ENCODE assay signal across 1 cellular context in the genomic region with DNA sequence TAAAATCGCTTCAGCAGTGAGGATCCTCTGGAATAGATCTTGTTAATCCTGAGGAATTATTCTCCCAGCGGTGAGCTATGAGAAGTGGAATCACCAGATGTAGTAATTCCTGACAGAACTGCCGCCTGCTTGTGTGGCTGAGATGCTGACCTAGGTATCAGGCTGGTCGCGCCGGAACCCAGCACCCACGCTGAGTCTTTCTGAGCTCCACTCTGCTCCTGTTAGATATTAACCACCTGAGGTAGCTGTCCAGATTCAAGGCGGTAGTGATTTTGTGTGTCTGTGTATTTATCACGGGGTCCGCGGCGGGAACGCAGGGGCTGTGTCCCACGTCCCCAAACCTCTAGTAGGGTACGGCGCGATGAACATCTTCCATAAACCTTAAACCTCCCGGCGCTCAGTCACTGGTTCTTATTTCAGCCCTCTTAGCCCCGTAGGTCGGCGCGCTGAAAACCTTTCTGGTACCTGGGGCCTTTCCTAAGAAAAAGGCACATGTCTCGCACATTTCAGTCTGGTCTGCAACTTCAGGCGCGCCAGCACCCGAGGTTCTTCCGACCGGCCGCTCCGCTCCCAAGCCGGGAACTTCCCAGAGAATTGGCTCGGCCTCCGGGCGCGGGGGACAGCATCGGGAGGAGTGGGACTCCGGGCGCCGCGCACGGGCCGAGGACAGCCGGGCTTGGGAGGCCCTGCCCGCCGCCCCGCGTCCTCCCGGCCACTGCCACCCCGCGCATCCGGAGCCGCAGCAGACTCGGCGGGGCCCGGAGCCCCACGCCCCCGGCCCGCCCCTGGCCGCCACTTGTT.
TF ChIP-seq lines count a peak whose summit lies in the region.

No MANE protein-coding gene starts in this region.

TF ChIP-seq in HepG2, 621 proteins besides CTCF, POLR2A, EP300 and RAD21 (continued from another document and continues in another):
- TF ChIP-seq, protein P1, sequence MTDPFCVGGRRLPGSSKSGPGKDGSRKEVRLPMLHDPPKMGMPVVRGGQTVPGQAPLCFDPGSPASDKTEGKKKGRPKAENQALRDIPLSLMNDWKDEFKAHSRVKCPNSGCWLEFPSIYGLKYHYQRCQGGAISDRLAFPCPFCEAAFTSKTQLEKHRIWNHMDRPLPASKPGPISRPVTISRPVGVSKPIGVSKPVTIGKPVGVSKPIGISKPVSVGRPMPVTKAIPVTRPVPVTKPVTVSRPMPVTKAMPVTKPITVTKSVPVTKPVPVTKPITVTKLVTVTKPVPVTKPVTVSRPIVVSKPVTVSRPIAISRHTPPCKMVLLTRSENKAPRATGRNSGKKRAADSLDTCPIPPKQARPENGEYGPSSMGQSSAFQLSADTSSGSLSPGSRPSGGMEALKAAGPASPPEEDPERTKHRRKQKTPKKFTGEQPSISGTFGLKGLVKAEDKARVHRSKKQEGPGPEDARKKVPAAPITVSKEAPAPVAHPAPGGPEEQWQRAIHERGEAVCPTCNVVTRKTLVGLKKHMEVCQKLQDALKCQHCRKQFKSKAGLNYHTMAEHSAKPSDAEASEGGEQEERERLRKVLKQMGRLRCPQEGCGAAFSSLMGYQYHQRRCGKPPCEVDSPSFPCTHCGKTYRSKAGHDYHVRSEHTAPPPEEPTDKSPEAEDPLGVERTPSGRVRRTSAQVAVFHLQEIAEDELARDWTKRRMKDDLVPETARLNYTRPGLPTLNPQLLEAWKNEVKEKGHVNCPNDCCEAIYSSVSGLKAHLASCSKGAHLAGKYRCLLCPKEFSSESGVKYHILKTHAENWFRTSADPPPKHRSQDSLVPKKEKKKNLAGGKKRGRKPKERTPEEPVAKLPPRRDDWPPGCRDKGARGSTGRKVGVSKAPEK (CRISPR knock-in tag; IDR thresholded peaks at IDR 0.05; ENCODE audit: borderline replicate concordance), result peak; percentile 51; the same call in 1 of the 2 replicates
- no peak for TF ChIP-seq ZNF672 (CRISPR knock-in tag; IDR thresholded peaks at IDR 0.05)
- no peak for TF ChIP-seq MTF1 (CRISPR knock-in tag; IDR thresholded peaks at IDR 0.05)
- no peak for TF ChIP-seq RFXANK (CRISPR knock-in tag; IDR thresholded peaks at IDR 0.05)
- TF ChIP-seq FOSL1 (CRISPR knock-in tag; IDR thresholded peaks at IDR 0.05; ENCODE audit: borderline replicate concordance), result no peak
- peak; percentile 91 for TF ChIP-seq ZNF501 (CRISPR knock-in tag; IDR thresholded peaks at IDR 0.05)
- no peak for TF ChIP-seq SNAPC2 (CRISPR knock-in tag; IDR thresholded peaks at IDR 0.05)
- no peak for TF ChIP-seq MAFG (CRISPR knock-in tag; IDR thresholded peaks at IDR 0.05)
- TF ChIP-seq ISL2 (CRISPR knock-in tag; IDR thresholded peaks at IDR 0.05), result no peak
- TF ChIP-seq, protein P2, sequence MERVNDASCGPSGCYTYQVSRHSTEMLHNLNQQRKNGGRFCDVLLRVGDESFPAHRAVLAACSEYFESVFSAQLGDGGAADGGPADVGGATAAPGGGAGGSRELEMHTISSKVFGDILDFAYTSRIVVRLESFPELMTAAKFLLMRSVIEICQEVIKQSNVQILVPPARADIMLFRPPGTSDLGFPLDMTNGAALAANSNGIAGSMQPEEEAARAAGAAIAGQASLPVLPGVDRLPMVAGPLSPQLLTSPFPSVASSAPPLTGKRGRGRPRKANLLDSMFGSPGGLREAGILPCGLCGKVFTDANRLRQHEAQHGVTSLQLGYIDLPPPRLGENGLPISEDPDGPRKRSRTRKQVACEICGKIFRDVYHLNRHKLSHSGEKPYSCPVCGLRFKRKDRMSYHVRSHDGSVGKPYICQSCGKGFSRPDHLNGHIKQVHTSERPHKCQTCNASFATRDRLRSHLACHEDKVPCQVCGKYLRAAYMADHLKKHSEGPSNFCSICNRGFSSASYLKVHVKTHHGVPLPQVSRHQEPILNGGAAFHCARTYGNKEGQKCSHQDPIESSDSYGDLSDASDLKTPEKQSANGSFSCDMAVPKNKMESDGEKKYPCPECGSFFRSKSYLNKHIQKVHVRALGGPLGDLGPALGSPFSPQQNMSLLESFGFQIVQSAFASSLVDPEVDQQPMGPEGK (CRISPR knock-in tag; IDR thresholded peaks at IDR 0.05), result no peak
- no peak; the same call in 1 of the 2 replicates for TF ChIP-seq POLR2G (IDR thresholded peaks at IDR 0.05; ENCODE audit: low read depth, low read length)
- TF ChIP-seq, protein P3, sequence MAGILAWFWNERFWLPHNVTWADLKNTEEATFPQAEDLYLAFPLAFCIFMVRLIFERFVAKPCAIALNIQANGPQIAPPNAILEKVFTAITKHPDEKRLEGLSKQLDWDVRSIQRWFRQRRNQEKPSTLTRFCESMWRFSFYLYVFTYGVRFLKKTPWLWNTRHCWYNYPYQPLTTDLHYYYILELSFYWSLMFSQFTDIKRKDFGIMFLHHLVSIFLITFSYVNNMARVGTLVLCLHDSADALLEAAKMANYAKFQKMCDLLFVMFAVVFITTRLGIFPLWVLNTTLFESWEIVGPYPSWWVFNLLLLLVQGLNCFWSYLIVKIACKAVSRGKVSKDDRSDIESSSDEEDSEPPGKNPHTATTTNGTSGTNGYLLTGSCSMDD (CRISPR knock-in tag; IDR thresholded peaks at IDR 0.05), result no peak
- TF ChIP-seq PAF1 (CRISPR knock-in tag; IDR thresholded peaks at IDR 0.05), result no peak
- TF ChIP-seq, protein P4, sequence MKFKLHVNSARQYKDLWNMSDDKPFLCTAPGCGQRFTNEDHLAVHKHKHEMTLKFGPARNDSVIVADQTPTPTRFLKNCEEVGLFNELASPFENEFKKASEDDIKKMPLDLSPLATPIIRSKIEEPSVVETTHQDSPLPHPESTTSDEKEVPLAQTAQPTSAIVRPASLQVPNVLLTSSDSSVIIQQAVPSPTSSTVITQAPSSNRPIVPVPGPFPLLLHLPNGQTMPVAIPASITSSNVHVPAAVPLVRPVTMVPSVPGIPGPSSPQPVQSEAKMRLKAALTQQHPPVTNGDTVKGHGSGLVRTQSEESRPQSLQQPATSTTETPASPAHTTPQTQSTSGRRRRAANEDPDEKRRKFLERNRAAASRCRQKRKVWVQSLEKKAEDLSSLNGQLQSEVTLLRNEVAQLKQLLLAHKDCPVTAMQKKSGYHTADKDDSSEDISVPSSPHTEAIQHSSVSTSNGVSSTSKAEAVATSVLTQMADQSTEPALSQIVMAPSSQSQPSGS (CRISPR knock-in tag; IDR thresholded peaks at IDR 0.05), result no peak
- no peak for TF ChIP-seq GPN1 (CRISPR knock-in tag; IDR thresholded peaks at IDR 0.05; ENCODE audit: borderline replicate concordance)
- TF ChIP-seq, protein P5, sequence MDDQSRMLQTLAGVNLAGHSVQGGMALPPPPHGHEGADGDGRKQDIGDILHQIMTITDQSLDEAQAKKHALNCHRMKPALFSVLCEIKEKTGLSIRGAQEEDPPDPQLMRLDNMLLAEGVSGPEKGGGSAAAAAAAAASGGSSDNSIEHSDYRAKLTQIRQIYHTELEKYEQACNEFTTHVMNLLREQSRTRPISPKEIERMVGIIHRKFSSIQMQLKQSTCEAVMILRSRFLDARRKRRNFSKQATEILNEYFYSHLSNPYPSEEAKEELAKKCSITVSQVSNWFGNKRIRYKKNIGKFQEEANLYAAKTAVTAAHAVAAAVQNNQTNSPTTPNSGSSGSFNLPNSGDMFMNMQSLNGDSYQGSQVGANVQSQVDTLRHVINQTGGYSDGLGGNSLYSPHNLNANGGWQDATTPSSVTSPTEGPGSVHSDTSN (CRISPR knock-in tag; IDR thresholded peaks at IDR 0.05; ENCODE audit: borderline replicate concordance), result peak; percentile 49; the same call in 1 of the 2 replicates
- TF ChIP-seq, protein P6, sequence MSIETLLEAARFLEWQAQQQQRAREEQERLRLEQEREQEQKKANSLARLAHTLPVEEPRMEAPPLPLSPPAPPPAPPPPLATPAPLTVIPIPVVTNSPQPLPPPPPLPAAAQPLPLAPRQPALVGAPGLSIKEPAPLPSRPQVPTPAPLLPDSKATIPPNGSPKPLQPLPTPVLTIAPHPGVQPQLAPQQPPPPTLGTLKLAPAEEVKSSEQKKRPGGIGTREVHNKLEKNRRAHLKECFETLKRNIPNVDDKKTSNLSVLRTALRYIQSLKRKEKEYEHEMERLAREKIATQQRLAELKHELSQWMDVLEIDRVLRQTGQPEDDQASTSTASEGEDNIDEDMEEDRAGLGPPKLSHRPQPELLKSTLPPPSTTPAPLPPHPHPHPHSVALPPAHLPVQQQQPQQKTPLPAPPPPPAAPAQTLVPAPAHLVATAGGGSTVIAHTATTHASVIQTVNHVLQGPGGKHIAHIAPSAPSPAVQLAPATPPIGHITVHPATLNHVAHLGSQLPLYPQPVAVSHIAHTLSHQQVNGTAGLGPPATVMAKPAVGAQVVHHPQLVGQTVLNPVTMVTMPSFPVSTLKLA (IDR thresholded peaks at IDR 0.05), result no peak
- TF ChIP-seq ZNF430 (CRISPR knock-in tag; IDR thresholded peaks at IDR 0.05), result peak; percentile 51
- TF ChIP-seq ZNF552 (CRISPR knock-in tag; IDR thresholded peaks at IDR 0.05; ENCODE audit: borderline replicate concordance), result no peak
- TF ChIP-seq, protein P7, sequence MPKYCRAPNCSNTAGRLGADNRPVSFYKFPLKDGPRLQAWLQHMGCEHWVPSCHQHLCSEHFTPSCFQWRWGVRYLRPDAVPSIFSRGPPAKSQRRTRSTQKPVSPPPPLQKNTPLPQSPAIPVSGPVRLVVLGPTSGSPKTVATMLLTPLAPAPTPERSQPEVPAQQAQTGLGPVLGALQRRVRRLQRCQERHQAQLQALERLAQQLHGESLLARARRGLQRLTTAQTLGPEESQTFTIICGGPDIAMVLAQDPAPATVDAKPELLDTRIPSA (CRISPR knock-in tag; IDR thresholded peaks at IDR 0.05; ENCODE audit: borderline replicate concordance), result no peak
- TF ChIP-seq, protein P8, sequence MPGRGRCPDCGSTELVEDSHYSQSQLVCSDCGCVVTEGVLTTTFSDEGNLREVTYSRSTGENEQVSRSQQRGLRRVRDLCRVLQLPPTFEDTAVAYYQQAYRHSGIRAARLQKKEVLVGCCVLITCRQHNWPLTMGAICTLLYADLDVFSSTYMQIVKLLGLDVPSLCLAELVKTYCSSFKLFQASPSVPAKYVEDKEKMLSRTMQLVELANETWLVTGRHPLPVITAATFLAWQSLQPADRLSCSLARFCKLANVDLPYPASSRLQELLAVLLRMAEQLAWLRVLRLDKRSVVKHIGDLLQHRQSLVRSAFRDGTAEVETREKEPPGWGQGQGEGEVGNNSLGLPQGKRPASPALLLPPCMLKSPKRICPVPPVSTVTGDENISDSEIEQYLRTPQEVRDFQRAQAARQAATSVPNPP (CRISPR knock-in tag; IDR thresholded peaks at IDR 0.05), result 0 out of 2 replicates have a peak, but pooled peaks have one; percentile 9
- TF ChIP-seq ZNF577 (CRISPR knock-in tag; IDR thresholded peaks at IDR 0.05; ENCODE audit: borderline replicate concordance, low read depth), result no peak
- TF ChIP-seq KDM6A (CRISPR knock-in tag; IDR thresholded peaks at IDR 0.05; ENCODE audit: low read depth), result no peak
- TF ChIP-seq IKZF1 (IDR thresholded peaks at IDR 0.05), result no peak
- TF ChIP-seq, protein P9, sequence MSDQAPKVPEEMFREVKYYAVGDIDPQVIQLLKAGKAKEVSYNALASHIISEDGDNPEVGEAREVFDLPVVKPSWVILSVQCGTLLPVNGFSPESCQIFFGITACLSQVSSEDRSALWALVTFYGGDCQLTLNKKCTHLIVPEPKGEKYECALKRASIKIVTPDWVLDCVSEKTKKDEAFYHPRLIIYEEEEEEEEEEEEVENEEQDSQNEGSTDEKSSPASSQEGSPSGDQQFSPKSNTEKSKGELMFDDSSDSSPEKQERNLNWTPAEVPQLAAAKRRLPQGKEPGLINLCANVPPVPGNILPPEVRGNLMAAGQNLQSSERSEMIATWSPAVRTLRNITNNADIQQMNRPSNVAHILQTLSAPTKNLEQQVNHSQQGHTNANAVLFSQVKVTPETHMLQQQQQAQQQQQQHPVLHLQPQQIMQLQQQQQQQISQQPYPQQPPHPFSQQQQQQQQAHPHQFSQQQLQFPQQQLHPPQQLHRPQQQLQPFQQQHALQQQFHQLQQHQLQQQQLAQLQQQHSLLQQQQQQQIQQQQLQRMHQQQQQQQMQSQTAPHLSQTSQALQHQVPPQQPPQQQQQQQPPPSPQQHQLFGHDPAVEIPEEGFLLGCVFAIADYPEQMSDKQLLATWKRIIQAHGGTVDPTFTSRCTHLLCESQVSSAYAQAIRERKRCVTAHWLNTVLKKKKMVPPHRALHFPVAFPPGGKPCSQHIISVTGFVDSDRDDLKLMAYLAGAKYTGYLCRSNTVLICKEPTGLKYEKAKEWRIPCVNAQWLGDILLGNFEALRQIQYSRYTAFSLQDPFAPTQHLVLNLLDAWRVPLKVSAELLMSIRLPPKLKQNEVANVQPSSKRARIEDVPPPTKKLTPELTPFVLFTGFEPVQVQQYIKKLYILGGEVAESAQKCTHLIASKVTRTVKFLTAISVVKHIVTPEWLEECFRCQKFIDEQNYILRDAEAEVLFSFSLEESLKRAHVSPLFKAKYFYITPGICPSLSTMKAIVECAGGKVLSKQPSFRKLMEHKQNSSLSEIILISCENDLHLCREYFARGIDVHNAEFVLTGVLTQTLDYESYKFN (CRISPR knock-in tag; conservative IDR thresholded peaks at IDR 0.05), result no peak
- TF ChIP-seq, protein P10, sequence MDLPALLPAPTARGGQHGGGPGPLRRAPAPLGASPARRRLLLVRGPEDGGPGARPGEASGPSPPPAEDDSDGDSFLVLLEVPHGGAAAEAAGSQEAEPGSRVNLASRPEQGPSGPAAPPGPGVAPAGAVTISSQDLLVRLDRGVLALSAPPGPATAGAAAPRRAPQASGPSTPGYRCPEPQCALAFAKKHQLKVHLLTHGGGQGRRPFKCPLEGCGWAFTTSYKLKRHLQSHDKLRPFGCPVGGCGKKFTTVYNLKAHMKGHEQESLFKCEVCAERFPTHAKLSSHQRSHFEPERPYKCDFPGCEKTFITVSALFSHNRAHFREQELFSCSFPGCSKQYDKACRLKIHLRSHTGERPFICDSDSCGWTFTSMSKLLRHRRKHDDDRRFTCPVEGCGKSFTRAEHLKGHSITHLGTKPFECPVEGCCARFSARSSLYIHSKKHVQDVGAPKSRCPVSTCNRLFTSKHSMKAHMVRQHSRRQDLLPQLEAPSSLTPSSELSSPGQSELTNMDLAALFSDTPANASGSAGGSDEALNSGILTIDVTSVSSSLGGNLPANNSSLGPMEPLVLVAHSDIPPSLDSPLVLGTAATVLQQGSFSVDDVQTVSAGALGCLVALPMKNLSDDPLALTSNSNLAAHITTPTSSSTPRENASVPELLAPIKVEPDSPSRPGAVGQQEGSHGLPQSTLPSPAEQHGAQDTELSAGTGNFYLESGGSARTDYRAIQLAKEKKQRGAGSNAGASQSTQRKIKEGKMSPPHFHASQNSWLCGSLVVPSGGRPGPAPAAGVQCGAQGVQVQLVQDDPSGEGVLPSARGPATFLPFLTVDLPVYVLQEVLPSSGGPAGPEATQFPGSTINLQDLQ (CRISPR knock-in tag; IDR thresholded peaks at IDR 0.05), result no peak; the same call in 1 of the 2 replicates
- peak; percentile 39 for TF ChIP-seq MXD4 (CRISPR knock-in tag; IDR thresholded peaks at IDR 0.05)
- TF ChIP-seq, protein P11, sequence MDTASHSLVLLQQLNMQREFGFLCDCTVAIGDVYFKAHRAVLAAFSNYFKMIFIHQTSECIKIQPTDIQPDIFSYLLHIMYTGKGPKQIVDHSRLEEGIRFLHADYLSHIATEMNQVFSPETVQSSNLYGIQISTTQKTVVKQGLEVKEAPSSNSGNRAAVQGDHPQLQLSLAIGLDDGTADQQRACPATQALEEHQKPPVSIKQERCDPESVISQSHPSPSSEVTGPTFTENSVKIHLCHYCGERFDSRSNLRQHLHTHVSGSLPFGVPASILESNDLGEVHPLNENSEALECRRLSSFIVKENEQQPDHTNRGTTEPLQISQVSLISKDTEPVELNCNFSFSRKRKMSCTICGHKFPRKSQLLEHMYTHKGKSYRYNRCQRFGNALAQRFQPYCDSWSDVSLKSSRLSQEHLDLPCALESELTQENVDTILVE (CRISPR knock-in tag; IDR thresholded peaks at IDR 0.05), result no peak
